In the genomic region with DNA sequence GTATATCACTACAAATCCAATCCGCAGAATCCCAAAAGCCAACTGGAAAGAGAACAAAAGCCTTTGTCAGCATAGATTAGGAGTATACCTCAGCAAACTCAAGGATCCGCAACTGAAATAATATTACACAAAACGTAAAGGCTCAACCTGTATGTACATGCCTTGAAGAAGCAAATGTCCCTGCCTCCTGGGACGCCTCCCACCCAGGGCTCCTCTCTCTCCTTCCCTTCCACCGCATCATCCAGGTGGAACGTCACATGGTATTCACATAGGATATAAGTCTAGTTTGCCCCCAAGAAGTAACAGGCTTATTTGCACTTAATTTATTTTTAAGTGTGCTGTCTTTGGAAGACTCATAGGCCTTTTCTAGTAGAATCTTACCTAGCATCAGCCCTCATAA, we compare ENCODE assay signal across 38 cellular contexts. TPM values are rescaled to one million over a fixed set of nuclear protein-coding genes. Genes with fewer than 3 reads are reported as not detected.
"Had no signal": no experiment of that assay in that cellular context is flagged by ENCODE, and none has a peak within 500 bp of the region (broad histone marks: within the 10 kb centered on the region; RNA-seq: fewer than 3 reads in every experiment).

No MANE protein-coding gene starts in this region.

- H3K36me3 ChIP-seq: adrenal gland, brain microvascular endothelial cell, breast epithelium had no signal

- FAIRE-seq: astrocyte, TTC549 had no signal

- H3K27me3 ChIP-seq: body of pancreas, breast epithelium had no signal

- H3K4me1 ChIP-seq: adrenal gland, body of pancreas, breast epithelium had no signal

- H3K4me3 ChIP-seq: adrenal gland, body of pancreas, breast epithelium had no signal

- H3K27me3 Mint-ChIP-seq: activated T-helper 17 cell treated with anti-CD3 and anti-CD28 coated beads, Interleukin-2, amount 50 U/mL, for 72 hours had no signal

- H3K27ac Mint-ChIP-seq: activated B cell treated with CpG ODN at 0.5 μM for 24 hours; activated CD4-positive, alpha-beta memory T cell treated with anti-CD3 and anti-CD28 coated beads for 36 hours; activated CD4-positive, alpha-beta T cell treated with anti-CD3 and anti-CD28 coated beads, Interleukin-2, amount 10 ng/mL, durations not matched to agents 24 days and 14 days; activated CD8-positive, alpha-beta T cell treated with anti-CD3 and anti-CD28 coated beads for 36 hours; activated naive CD4-positive, alpha-beta T cell treated with anti-CD3 and anti-CD28 coated beads for 36 hours; activated naive CD4-positive, alpha-beta T cell treated with anti-CD3 and anti-CD28 coated beads, Interleukin-2, amount 50 U/mL, for 72 hours; activated naive CD8-positive, alpha-beta T cell treated with anti-CD3 and anti-CD28 coated beads for 36 hours; activated T-cell treated with anti-CD3 and anti-CD28 coated beads, Interleukin-2, amount 50 U/mL, for 72 hours; activated T-helper 1 cell treated with anti-CD3 and anti-CD28 coated beads, Interleukin-12 subunit alpha, Interleukin-12 subunit beta, Interleukin-2, Interleukin-4 antibody, amounts not matched to agents 30 ng/mL and 10 ng/mL and 1 ng/mL, durations not matched to agents 14 hours and 24 hours and 36 hours; activated T-helper 17 cell treated with anti-CD3 and anti-CD28 coated beads, Interleukin-2, amount 50 U/mL, for 72 hours; T-helper 2 cell treated with Interferon-gamma antibody and Interleukin-4, amounts not matched to agents 5 μg/mL and 100 μg/mL, for 36 hours had no signal

- H3K36me3 Mint-ChIP-seq: activated CD4-positive, alpha-beta memory T cell treated with anti-CD3 and anti-CD28 coated beads for 36 hours; activated naive CD4-positive, alpha-beta T cell treated with anti-CD3 and anti-CD28 coated beads, Interleukin-2, amount 50 U/mL, for 72 hours; activated naive CD8-positive, alpha-beta T cell treated with anti-CD3 and anti-CD28 coated beads for 36 hours had no signal

- DNase-seq: activated B cell treated with CpG ODN at 0.5 μM for 24 hours; activated CD4-positive, alpha-beta memory T cell treated with anti-CD3 and anti-CD28 coated beads for 36 hours; activated CD4-positive, alpha-beta T cell treated with anti-CD3 and anti-CD28 coated beads for 4 hours; activated CD4-positive, alpha-beta T cell treated with anti-CD3 and anti-CD28 coated beads, Interleukin-2, amount 10 ng/mL, durations not matched to agents 24 days and 14 days; activated CD4-positive, alpha-beta T cell treated with anti-CD3 and anti-CD28 coated beads, Interleukin-2, amount 50 U/mL, for 1 hour; activated CD4-positive, alpha-beta T cell treated with anti-CD3 and anti-CD28 coated beads, Interleukin-2, amount 50 U/mL, for 4 hours; activated CD4-positive, CD25-positive, alpha-beta regulatory T cell treated with anti-CD3 and anti-CD28 coated beads, Interleukin-2, amount 50 U/mL, for 72 hours; activated CD8-positive, alpha-beta memory T cell treated with anti-CD3 and anti-CD28 coated beads, Interleukin-2, amount 50 U/mL, for 4 hours; activated CD8-positive, alpha-beta T cell treated with anti-CD3 and anti-CD28 coated beads for 36 hours; activated effector memory CD4-positive, alpha-beta T cell treated with anti-CD3 and anti-CD28 coated beads, Interleukin-2, amount 50 U/mL, for 16 hours; activated gamma-delta T cell treated with Interleukin-2 at 50 U/mL for 16 hours; activated naive CD4-positive, alpha-beta T cell; activated naive CD4-positive, alpha-beta T cell treated with anti-CD3 and anti-CD28 coated beads for 36 hours; activated naive CD4-positive, alpha-beta T cell treated with anti-CD3 and anti-CD28 coated beads, Interleukin-2, amount 50 U/mL, for 16 hours; activated naive CD8-positive, alpha-beta T cell treated with anti-CD3 and anti-CD28 coated beads for 36 hours; activated T-cell treated with anti-CD3 and anti-CD28 coated beads for 4 hours; activated T-cell treated with anti-CD3 and anti-CD28 coated beads, Interleukin-2, amount 50 U/mL, for 1 hour; activated T-cell treated with anti-CD3 and anti-CD28 coated beads, Interleukin-2, amount 50 U/mL, for 4 hours; activated T-cell treated with anti-CD3 and anti-CD28 coated beads, Interleukin-2, amount 50 U/mL, for 72 hours; adrenal gland; amniotic stem cell; aorta; body of pancreas; brain microvascular endothelial cell; central memory CD4-positive, alpha-beta T cell; T-helper 2 cell; T-helper 9 cell had no signal

- H3K4me3 Mint-ChIP-seq: activated B cell treated with CpG ODN at 0.5 μM for 24 hours; activated CD4-positive, alpha-beta memory T cell treated with anti-CD3 and anti-CD28 coated beads for 36 hours; activated CD4-positive, alpha-beta T cell treated with anti-CD3 and anti-CD28 coated beads, Interleukin-2, amount 10 ng/mL, durations not matched to agents 24 days and 14 days; activated CD8-positive, alpha-beta T cell treated with anti-CD3 and anti-CD28 coated beads for 36 hours; activated naive CD4-positive, alpha-beta T cell treated with anti-CD3 and anti-CD28 coated beads for 36 hours; activated naive CD8-positive, alpha-beta T cell treated with anti-CD3 and anti-CD28 coated beads for 36 hours; activated T-cell treated with anti-CD3 and anti-CD28 coated beads, Interleukin-2, amount 50 U/mL, for 4 hours; activated T-cell treated with anti-CD3 and anti-CD28 coated beads, Interleukin-2, amount 50 U/mL, for 72 hours; activated T-helper 1 cell treated with anti-CD3 and anti-CD28 coated beads, Interleukin-12 subunit alpha, Interleukin-12 subunit beta, Interleukin-2, Interleukin-4 antibody, amounts not matched to agents 30 ng/mL and 10 ng/mL and 1 ng/mL, durations not matched to agents 14 hours and 24 hours and 36 hours; activated T-helper 17 cell treated with anti-CD3 and anti-CD28 coated beads, Interleukin-2, amount 50 U/mL, for 72 hours; T-helper 2 cell treated with Interferon-gamma antibody and Interleukin-4, amounts not matched to agents 5 μg/mL and 100 μg/mL, for 36 hours had no signal

- H3K4me1 Mint-ChIP-seq: activated B cell treated with CpG ODN at 0.5 μM for 24 hours had no signal

- H3K9me3 Mint-ChIP-seq: activated B cell treated with CpG ODN at 0.5 μM for 24 hours; activated CD4-positive, alpha-beta memory T cell treated with anti-CD3 and anti-CD28 coated beads for 36 hours; activated CD4-positive, alpha-beta T cell treated with anti-CD3 and anti-CD28 coated beads, Interleukin-2, amount 10 ng/mL, durations not matched to agents 24 days and 14 days; activated CD8-positive, alpha-beta T cell treated with anti-CD3 and anti-CD28 coated beads for 36 hours; activated naive CD4-positive, alpha-beta T cell treated with anti-CD3 and anti-CD28 coated beads for 36 hours; activated naive CD4-positive, alpha-beta T cell treated with anti-CD3 and anti-CD28 coated beads, Interleukin-2, amount 50 U/mL, for 72 hours; activated naive CD8-positive, alpha-beta T cell treated with anti-CD3 and anti-CD28 coated beads for 36 hours; activated T-cell treated with anti-CD3 and anti-CD28 coated beads, Interleukin-2, amount 50 U/mL, for 4 hours; activated T-cell treated with anti-CD3 and anti-CD28 coated beads, Interleukin-2, amount 50 U/mL, for 72 hours; activated T-helper 1 cell treated with anti-CD3 and anti-CD28 coated beads, Interleukin-12 subunit alpha, Interleukin-12 subunit beta, Interleukin-2, Interleukin-4 antibody, amounts not matched to agents 30 ng/mL and 10 ng/mL and 1 ng/mL, durations not matched to agents 14 hours and 24 hours and 36 hours; activated T-helper 17 cell treated with anti-CD3 and anti-CD28 coated beads, Interleukin-2, amount 50 U/mL, for 72 hours; T-helper 2 cell treated with Interferon-gamma antibody and Interleukin-4, amounts not matched to agents 5 μg/mL and 100 μg/mL, for 36 hours had no signal

- H3K9me3 ChIP-seq: adrenal gland, body of pancreas, breast epithelium had no signal

- H3K27ac ChIP-seq: adrenal gland, body of pancreas, brain microvascular endothelial cell, breast epithelium, VCaP had no signal

RNA-seq across cellular contexts. Expression of a gene that starts 13.4 kb away (rescaled TPM):
- total RNA-seq: activated B cell treated with CpG ODN at 0.5 μM for 24 hours; activated CD4-positive, alpha-beta memory T cell treated with anti-CD3 and anti-CD28 coated beads for 36 hours; activated CD4-positive, alpha-beta T cell treated with anti-CD3 and anti-CD28 coated beads, Interleukin-2, amount 10 ng/mL, durations not matched to agents 24 days and 14 days; activated CD8-positive, alpha-beta memory T cell treated with anti-CD3 and anti-CD28 coated beads for 36 hours; activated CD8-positive, alpha-beta T cell treated with anti-CD3 and anti-CD28 coated beads for 36 hours; activated naive CD4-positive, alpha-beta T cell treated with anti-CD3 and anti-CD28 coated beads for 36 hours; activated naive CD4-positive, alpha-beta T cell treated with anti-CD3 and anti-CD28 coated beads, Interleukin-2, amount 50 U/mL, for 72 hours; activated naive CD8-positive, alpha-beta T cell treated with anti-CD3 and anti-CD28 coated beads for 36 hours; activated T-cell treated with anti-CD3 and anti-CD28 coated beads, Interleukin-2, amount 50 U/mL, for 72 hours; activated T-helper 1 cell treated with anti-CD3 and anti-CD28 coated beads, Interleukin-12 subunit alpha, Interleukin-12 subunit beta, Interleukin-2, Interleukin-4 antibody, amounts not matched to agents 30 ng/mL and 10 ng/mL and 1 ng/mL, durations not matched to agents 14 hours and 24 hours and 36 hours; activated T-helper 17 cell treated with anti-CD3 and anti-CD28 coated beads, Interleukin-2, amount 50 U/mL, for 72 hours; aorta; astrocyte; body of pancreas; cardiac septum; T-helper 1 cell treated with Interleukin-12 subunit alpha and Interleukin-12 subunit beta and Interleukin-4 antibody, amounts not matched to agents 30 ng/mL and 1 ng/mL, for 36 hours had no signal
